In genomic region chr19:1172353-1173159, GRCh38 we compare ENCODE assay signal across 7 cellular contexts. TPM values are rescaled to one million over a fixed set of nuclear protein-coding genes. Genes with fewer than 3 reads are reported as not detected.
DNase-seq lines count a peak whose midpoint lies in the region; ATAC-seq, FAIRE-seq and TF ChIP-seq lines count a peak whose summit lies in the region.

No MANE protein-coding gene starts in this region.

- dilution Hi-C loops in endothelial cell of umbilical vein (cut with MboI; ENCODE audit: extremely low pct_ligation_motif_present, low sequenced_read_pairs), result no loop called here

- TF ChIP-seq EP300 in SK-N-SH (IDR thresholded peaks at IDR 0.05; ENCODE audit: borderline replicate concordance in 1 of 2, low read depth in 1 of 2, low read length in 1 of 2), result no peak

- H3K36me3 ChIP-seq in HAP-1 (replicated peaks) (no peaks in the 10 kb centered on the region; the same call in 1 of the 2 replicates), SK-N-SH (replicated peaks in 1 of 2; ENCODE audit: control insufficient read depth in 1 of 2, insufficient read depth in 2 of 2, low read length in 1 of 2) (peaks cover 0 to 2% of the 10 kb centered on the region in 2 experiments), endothelial cell of umbilical vein (ENCODE audit: control insufficient read depth in 2 of 2, extremely low read depth in 1 of 2, insufficient read depth in 2 of 2, low read length in 2 of 2) (no peaks in the 10 kb centered on the region), vagina (no peaks in the 10 kb centered on the region)

- peaks cover 5% of the 10 kb centered on the region for H3K4me1 ChIP-seq in HAP-1
- peaks cover 29 to 38% of the 10 kb centered on the region in 2 experiments; a peak in 3 of 4 replicates for H3K4me1 ChIP-seq in SK-N-SH (ENCODE audit: control insufficient read depth in 1 of 2, insufficient read depth in 2 of 2, low read depth in 1 of 2, low read length in 1 of 2)
- H3K4me1 ChIP-seq in endothelial cell of umbilical vein (ENCODE audit: control insufficient read depth, extremely low read depth, insufficient read depth, low read length), result peaks cover 7% of the 10 kb centered on the region
- peaks cover 55% of the 10 kb centered on the region for H3K4me1 ChIP-seq in mononuclear cell (ENCODE audit: insufficient read depth, low read length)
- H3K4me1 ChIP-seq in vagina, result peaks cover 74% of the 10 kb centered on the region

- CTCF ChIA-PET in SK-N-SH (lab: Yijun Ruan, JAX), result no interaction called here
- CTCF ChIA-PET in endothelial cell of umbilical vein (lab: Charles Lee), result no interaction called here

- H3K4me3 ChIP-seq in HAP-1 (peak overlapping the region; percentile 72), SK-N-SH (ENCODE audit: low read depth in 2 of 2, low read length in 1 of 2) (peak overlapping the region; percentile 69 to 84), endothelial cell of umbilical vein (replicated peaks in 1 of 3; ENCODE audit: insufficient read depth in 1 of 3, low read depth in 1 of 3, low read length in 3 of 3) (peak overlapping the region; percentile 49 to 95 (median 73)), mononuclear cell (ENCODE audit: low read length) (peak overlapping the region; percentile 71), vagina (peak overlapping the region; percentile 57 to 77)

- intact Hi-C loops in endothelial cell of umbilical vein (cut with micrococcal nuclease), result loop anchor here (2.0 kb wide), 1 partner anchor 42 kb away; no protein-coding TSS in a partner anchor
- intact Hi-C loops in vagina (cut with DNase I), result loop anchor here (5.0 kb wide), 1 partner anchor 40 kb away; no protein-coding TSS in a partner anchor

- H3K9ac ChIP-seq in SK-N-SH (peak overlapping the region; percentile 87), endothelial cell of umbilical vein (replicated peaks; ENCODE audit: extremely low read depth, insufficient read depth, low read length) (peak overlapping the region; percentile 72)

- no peak for TF ChIP-seq CTCF in SK-N-SH (IDR thresholded peaks at IDR 0.05)
- TF ChIP-seq CTCF in endothelial cell of umbilical vein (IDR thresholded peaks at IDR 0.05; ENCODE audit: extremely low read depth in 1 of 2, insufficient read depth in 1 of 2, low read depth in 1 of 2, low read length in 2 of 2), result no peak
- no peak for TF ChIP-seq CTCF in vagina (IDR thresholded peaks at IDR 0.05)

- peaks cover 15% of the 10 kb centered on the region for H3F3A ChIP-seq in SK-N-SH (replicated peaks; ENCODE audit: insufficient read depth)

- H3K9me1 ChIP-seq in endothelial cell of umbilical vein (replicated peaks; ENCODE audit: control insufficient read depth, extremely low read depth, insufficient read depth, low read length), result no peaks in the 10 kb centered on the region

- POLR2A ChIA-PET in SK-N-SH (lab: Yijun Ruan, JAX) (no interaction called here), endothelial cell of umbilical vein (lab: Charles Lee) (no interaction called here)

- no peak for TF ChIP-seq RAD21 in SK-N-SH (IDR thresholded peaks at IDR 0.05; ENCODE audit: low read length)

- H2AFZ ChIP-seq in SK-N-SH (ENCODE audit: low read depth) (no peak overlapping the region), endothelial cell of umbilical vein (ENCODE audit: low read depth, low read length) (no peak overlapping the region)

- no peak for ATAC-seq in HG03378 (IDR thresholded peaks at IDR 0.05; ENCODE audit: unreplicated experiment)

- H3K79me2 ChIP-seq in SK-N-SH (ENCODE audit: insufficient read depth) (peaks cover 70% of the 10 kb centered on the region), endothelial cell of umbilical vein (ENCODE audit: control insufficient read depth, insufficient read depth, low read length) (peaks cover 41% of the 10 kb centered on the region)

- in situ Hi-C loops in HAP-1 (cut with MboI; ENCODE audit: low sequenced_read_pairs), result no loop called here

- H3K27me3 ChIP-seq in HAP-1 (ENCODE audit: low read depth) (no peaks in the 10 kb centered on the region), SK-N-SH (ENCODE audit: insufficient read depth) (no peaks in the 10 kb centered on the region), endothelial cell of umbilical vein (ENCODE audit: control insufficient read depth in 2 of 2, insufficient read depth in 2 of 2, low read length in 2 of 2) (no peaks in the 10 kb centered on the region), mononuclear cell (ENCODE audit: insufficient read depth, low read length) (no peaks in the 10 kb centered on the region), vagina (no peaks in the 10 kb centered on the region)

- peak in 1 of 2 experiments; percentile 21 for DNase-seq in HAP-1 (ENCODE audit: low spot score in 2 of 2)
- DNase-seq in SK-N-SH, result peak; percentile 64
- DNase-seq in endothelial cell of umbilical vein (ENCODE audit: low read depth, low spot score), result peak; percentile 30
- DNase-seq in vagina (ENCODE audit: extremely low spot score in 2 of 2), result no peak
- no peak for DNase-seq in HT-29 (ENCODE audit: low spot score)

- WGBS in SK-N-SH (ENCODE audit: low lambda C conversion rate), result 14% methylated on average over 18 of the region's 36 CpGs

- TF ChIP-seq POLR2A in endothelial cell of umbilical vein (IDR thresholded peaks at IDR 0.05; ENCODE audit: low read depth, low read length) (no peak), vagina (IDR thresholded peaks at IDR 0.05) (no peak)

- peak; percentile 82 for FAIRE-seq in endothelial cell of umbilical vein (lab: Jason Lieb, UNC)

- H4K20me1 ChIP-seq in SK-N-SH (ENCODE audit: insufficient read depth) (peaks cover 11% of the 10 kb centered on the region; the same call in 1 of the 2 replicates), endothelial cell of umbilical vein (replicated peaks; ENCODE audit: control insufficient read depth, extremely low read depth, insufficient read depth, low read length) (no peaks in the 10 kb centered on the region)

- H3K4me2 ChIP-seq in SK-N-SH (peak overlapping the region; percentile 99), endothelial cell of umbilical vein (ENCODE audit: insufficient read depth, low read length) (peak overlapping the region; percentile 59)

- H3K27ac ChIP-seq in SK-N-SH (ENCODE audit: low read depth in 2 of 2, low read length in 1 of 2), result peak overlapping the region; percentile 57 to 69
- peak overlapping the region; percentile 42 for H3K27ac ChIP-seq in endothelial cell of umbilical vein (ENCODE audit: insufficient read depth, low read depth, low read length)
- peak overlapping the region; percentile 95 for H3K27ac ChIP-seq in vagina

- BruUV-seq in endothelial cell of umbilical vein (replicated peaks; lab: Mats Ljungman, UMichigan), result no TSS peak

- no peaks in the 10 kb centered on the region for H3K9me2 ChIP-seq in SK-N-SH

- H3K9me3 ChIP-seq in HAP-1 (no peaks in the 10 kb centered on the region), SK-N-SH (no peaks in the 10 kb centered on the region), endothelial cell of umbilical vein (replicated peaks; ENCODE audit: control insufficient read depth, insufficient read depth, low read length) (no peaks in the 10 kb centered on the region), mononuclear cell (ENCODE audit: low read depth, low read length) (no peaks in the 10 kb centered on the region), vagina (no peaks in the 10 kb centered on the region)

TF ChIP-seq in SK-N-SH, 30 proteins besides CTCF, POLR2A, EP300 and RAD21:
- TF ChIP-seq MXI1 (IDR thresholded peaks at IDR 0.05; ENCODE audit: low read depth, low read length), result 0 out of 2 replicates have a peak, but pooled peaks have one; percentile 23
- no peak for TF ChIP-seq RCOR1 (IDR thresholded peaks at IDR 0.05; ENCODE audit: low read length)

TF ChIP-seq in endothelial cell of umbilical vein, 7 proteins besides CTCF, POLR2A, EP300 and RAD21 (continues in another document):
- TF ChIP-seq MYC (IDR thresholded peaks at IDR 0.05; ENCODE audit: low read depth, low read length), result no peak
- TF ChIP-seq EZH2 (IDR thresholded peaks at IDR 0.05; ENCODE audit: borderline replicate concordance, low read depth, low read length, severe bottlenecking), result no peak
- TF ChIP-seq MAX (IDR thresholded peaks at IDR 0.05; ENCODE audit: insufficient read depth, insufficient read length), result no peak
- TF ChIP-seq POLR2AphosphoS5 (IDR thresholded peaks at IDR 0.05; ENCODE audit: insufficient read depth, low read depth, low read length), result no peak
- no peak for TF ChIP-seq GATA2 (IDR thresholded peaks at IDR 0.05; ENCODE audit: insufficient read depth, insufficient read length, low read depth, low read length)
- no peak for TF ChIP-seq FOS (IDR thresholded peaks at IDR 0.05; ENCODE audit: borderline replicate concordance, insufficient read depth, low read length)

RNA-seq across cellular contexts. Expression of gene SBNO2, which starts 1.5 kb away (rescaled TPM):
- polyA plus RNA-seq in SK-N-SH (2012; rRNA removed), result 15.7 and 18.3 TPM in 2 replicates
- polyA plus RNA-seq in SK-N-SH (2012; cell fraction: cytosol; rRNA removed), result 4.5 and 9.3 TPM in 2 replicates
- polyA plus RNA-seq in SK-N-SH (2012; cell fraction: nucleus; rRNA removed), result 69.0 and 70.1 TPM in 2 replicates
- total RNA-seq in endothelial cell of umbilical vein, result 63.8 and 65.7 TPM in 2 replicates
- 31.4 and 35.8 TPM in 2 replicates for polyA plus RNA-seq in endothelial cell of umbilical vein
- polyA plus RNA-seq in endothelial cell of umbilical vein (2011; cell fraction: cytosol; rRNA removed), result 14.1 and 21.3 TPM in 2 replicates
- 94.3 and 110 TPM in 2 replicates for polyA plus RNA-seq in endothelial cell of umbilical vein (2011; cell fraction: nucleus; rRNA removed)
- polyA plus RNA-seq in endothelial cell of umbilical vein (2012), result 25.2 and 53.3 TPM in 2 replicates
- polyA minus RNA-seq in endothelial cell of umbilical vein, result 27.1 and 39.2 TPM in 2 replicates
- 48.0 TPM for polyA minus RNA-seq in endothelial cell of umbilical vein (2011; cell fraction: cytosol; rRNA and poly(A)+ RNA removed)
- 36.4 and 68.6 TPM in 2 replicates for polyA minus RNA-seq in endothelial cell of umbilical vein (2011; cell fraction: nucleus; rRNA and poly(A)+ RNA removed)
- total RNA-seq in mononuclear cell, result 53.8 TPM
- 54.0 TPM for total RNA-seq in vagina
- total RNA-seq in HT-29 (2014; rRNA removed; shearing (Covaris generic)), result 49.6 and 50.5 TPM in 2 replicates

RNA-seq across cellular contexts. Expression of gene STK11, which starts 33.0 kb away (rescaled TPM):
- 53.5 and 55.5 TPM in 2 replicates for polyA plus RNA-seq in SK-N-SH (2012; rRNA removed)
- polyA plus RNA-seq in SK-N-SH (2012; cell fraction: cytosol; rRNA removed), result 27.7 and 37.8 TPM in 2 replicates
- 173 and 201 TPM in 2 replicates for polyA plus RNA-seq in SK-N-SH (2012; cell fraction: nucleus; rRNA removed)
- 67.1 and 75.4 TPM in 2 replicates for total RNA-seq in endothelial cell of umbilical vein
- polyA plus RNA-seq in endothelial cell of umbilical vein, result 39.4 and 48.3 TPM in 2 replicates
- polyA plus RNA-seq in endothelial cell of umbilical vein (2011; cell fraction: cytosol; rRNA removed), result 31.1 and 41.7 TPM in 2 replicates
- polyA plus RNA-seq in endothelial cell of umbilical vein (2011; cell fraction: nucleus; rRNA removed), result 90.6 and 99.9 TPM in 2 replicates
- 44.5 and 46.2 TPM in 2 replicates for polyA plus RNA-seq in endothelial cell of umbilical vein (2012)
- polyA minus RNA-seq in endothelial cell of umbilical vein, result 32.9 and 34.4 TPM in 2 replicates
- 1.1 TPM for polyA minus RNA-seq in endothelial cell of umbilical vein (2011; cell fraction: cytosol; rRNA and poly(A)+ RNA removed)
- 19.3 and 27.1 TPM in 2 replicates for polyA minus RNA-seq in endothelial cell of umbilical vein (2011; cell fraction: nucleus; rRNA and poly(A)+ RNA removed)
- 36.7 TPM for total RNA-seq in mononuclear cell
- total RNA-seq in vagina, result 54.5 TPM
- total RNA-seq in HT-29 (2014; rRNA removed; shearing (Covaris generic)), result 101 and 114 TPM in 2 replicates

Comparison
In these comparisons a context has a peak if more than half of its experiments do, and no peak if none do; other contexts are left out.
1. DNase-seq: peak in SK-N-SH (single experiment) and endothelial cell of umbilical vein (single experiment); none in vagina (0 of 2) and HT-29 (single experiment).
2. H3K27ac ChIP-seq: peak in every context shown above with its lines; median percentile 95 in vagina; 63 in SK-N-SH; 42 in endothelial cell of umbilical vein.
3. Peak in every context shown above with its lines, with median percentiles within 50 percentile points of each other: H3K4me3 ChIP-seq.